Comparison of ENCODE assay signal across 24 cellular contexts in genomic region chr5:1037671-1038416, GRCh38. TPM values are rescaled to one million over a fixed set of nuclear protein-coding genes. Genes with fewer than 3 reads are reported as not detected.
"Had no signal": no experiment of that assay in that cellular context is flagged by ENCODE, and none has a peak within 500 bp of the region (broad histone marks: within the 10 kb centered on the region; RNA-seq: fewer than 3 reads in every experiment).

No MANE protein-coding gene starts in this region.

- H3K27ac Mint-ChIP-seq: activated naive CD8-positive, alpha-beta T cell treated with anti-CD3 and anti-CD28 coated beads for 36 hours; activated T-helper 1 cell treated with anti-CD3 and anti-CD28 coated beads, Interleukin-12 subunit alpha, Interleukin-12 subunit beta, Interleukin-2, Interleukin-4 antibody, amounts not matched to agents 30 ng/mL and 10 ng/mL and 1 ng/mL, durations not matched to agents 14 hours and 24 hours and 36 hours; endodermal cell; naive thymus-derived CD4-positive, alpha-beta T cell had no signal

- H3K36me3 ChIP-seq: cardiac muscle cell, left lung, pancreas, tibial artery, WERI-Rb-1 had no signal

- H3K4me1 ChIP-seq: foreskin keratinocyte, left lung, pancreas, tibial artery had no signal

- H3K36me3 Mint-ChIP-seq: activated naive CD8-positive, alpha-beta T cell treated with anti-CD3 and anti-CD28 coated beads for 36 hours had no signal

- H3K27me3 ChIP-seq: cardiac muscle cell, foreskin keratinocyte, left lung, pancreas had no signal

- H3K4me3 ChIP-seq: cardiac muscle cell, left lung, pancreas, tibial artery had no signal

- DNase-seq: activated CD4-positive, alpha-beta T cell treated with anti-CD3 and anti-CD28 coated beads for 1 hour; activated CD4-positive, alpha-beta T cell treated with anti-CD3 and anti-CD28 coated beads, Interleukin-2, amount 50 U/mL, for 48 hours; activated naive CD4-positive, alpha-beta T cell; activated naive CD8-positive, alpha-beta T cell treated with anti-CD3 and anti-CD28 coated beads for 36 hours; activated T-cell treated with anti-CD3 and anti-CD28 coated beads for 4 hours; amniotic stem cell; endodermal cell; foreskin keratinocyte; hypothalamus; islet precursor cell; mesenchymal stem cell; naive thymus-derived CD4-positive, alpha-beta T cell; stimulated activated CD4-positive, alpha-beta T cell treated with anti-CD3 and anti-CD28 coated beads, Interleukin-12 subunit alpha, Interleukin-12 subunit beta, amount 100 ng/mL, for 4 hours; stimulated activated CD4-positive, alpha-beta T cell treated with anti-CD3 and anti-CD28 coated beads, Interleukin-2, amount 100 ng/mL, for 24 hours; stimulated activated naive CD8-positive, alpha-beta T cell treated with anti-CD3 and anti-CD28 coated beads, Interleukin-15, Interleukin-2, amounts not matched to agents 100 U/mL and 50 U/mL, for 24 hours; substantia nigra; tibial artery; WERI-Rb-1 had no signal

- H3K4me3 Mint-ChIP-seq: activated naive CD8-positive, alpha-beta T cell treated with anti-CD3 and anti-CD28 coated beads for 36 hours; activated T-helper 1 cell treated with anti-CD3 and anti-CD28 coated beads, Interleukin-12 subunit alpha, Interleukin-12 subunit beta, Interleukin-2, Interleukin-4 antibody, amounts not matched to agents 30 ng/mL and 10 ng/mL and 1 ng/mL, durations not matched to agents 14 hours and 24 hours and 36 hours; endodermal cell; naive thymus-derived CD4-positive, alpha-beta T cell had no signal

- H3K9me3 ChIP-seq: left lung, pancreas, tibial artery had no signal

- H3K4me1 Mint-ChIP-seq: activated naive CD8-positive, alpha-beta T cell treated with anti-CD3 and anti-CD28 coated beads for 36 hours; endodermal cell had no signal

- H3K27me3 Mint-ChIP-seq: activated naive CD8-positive, alpha-beta T cell treated with anti-CD3 and anti-CD28 coated beads for 36 hours had no signal

- H3K27ac ChIP-seq: cardiac muscle cell, epithelial cell of prostate, foreskin keratinocyte, left lung, pancreas, tibial artery, WERI-Rb-1 had no signal

- FAIRE-seq: pancreas had no signal

- ATAC-seq: foreskin keratinocyte; left lung; naive thymus-derived CD4-positive, alpha-beta T cell; pancreas; stimulated activated naive CD8-positive, alpha-beta T cell treated with anti-CD3 and anti-CD28 coated beads, Interleukin-15, Interleukin-2, amounts not matched to agents 100 U/mL and 50 U/mL, for 24 hours had no signal

RNA-seq across cellular contexts. Expression of gene NKD2, which starts 29.2 kb away (rescaled TPM):
- polyA plus RNA-seq: fibroblast of lung; foreskin keratinocyte; naive thymus-derived CD4-positive, alpha-beta T cell had no signal
